In the genomic region with DNA sequence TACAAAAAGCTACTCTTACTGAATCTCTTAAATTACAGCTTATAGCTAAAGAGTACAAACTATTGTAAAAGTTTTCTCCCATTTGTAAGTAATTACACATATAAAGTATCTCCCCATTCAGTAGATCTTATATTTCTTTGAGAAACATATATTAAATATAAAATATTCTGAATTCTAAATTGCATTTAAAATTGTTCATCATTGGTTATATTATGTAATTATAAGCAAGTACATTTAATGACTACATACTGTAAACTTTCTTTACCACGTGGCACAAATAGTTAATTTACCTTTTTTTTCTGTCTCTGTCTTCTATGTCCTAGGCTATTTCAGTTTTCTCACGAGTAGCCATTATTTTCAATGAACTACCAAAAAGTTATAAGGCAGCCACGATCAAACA, we compare ENCODE assay signal across 35 cellular contexts.
"Had no signal": no experiment of that assay in that cellular context is flagged by ENCODE, and none has a peak within 500 bp of the region (broad histone marks: within the 10 kb centered on the region; RNA-seq: fewer than 3 reads in every experiment).

No MANE protein-coding gene starts in this region.

- H3K4me3 ChIP-seq: MG63 had no signal

- DNase-seq: Karpas-422, Kasumi-1, MG63, MM.1S, MV-4-11, NCI-H1048, NCI-H1092, NCI-H1092 treated with DMSO at 0.1 percent for 48 hours, NCI-H1105, NCI-H1105 treated with DMSO at 0.1 percent for 48 hours, NCI-H1417, NCI-H1417 treated with DMSO at 0.1 percent for 48 hours, NCI-H1436, NCI-H1436 treated with DMSO at 0.1 percent for 48 hours, NCI-H146, NCI-H1694, NCI-H1694 treated with DMSO at 0.1 percent for 48 hours, NCI-H187, NCI-H187 treated with DMSO at 0.1 percent for 48 hours, NCI-H1930, NCI-H2029, NCI-H2029 treated with DMSO at 0.1 percent for 48 hours, NCI-H2081, NCI-H2081 treated with DMSO at 0.1 percent for 48 hours, NCI-H2107, NCI-H2171, NCI-H2171 treated with DMSO at 0.1 percent for 48 hours, NCI-H2227 treated with DMSO at 0.1 percent for 48 hours, NCI-H226, NCI-H345, NCI-H446, NCI-H446 treated with DMSO at 0.1 percent for 48 hours, NCI-H510A, NCI-H510A treated with DMSO at 0.1 percent for 48 hours, NCI-H524 had no signal

- H3K9me3 ChIP-seq: MG63 had no signal

- H3K36me3 ChIP-seq: MG63 had no signal
